Comparison of ENCODE assay signal across 24 cellular contexts in the genomic region with DNA sequence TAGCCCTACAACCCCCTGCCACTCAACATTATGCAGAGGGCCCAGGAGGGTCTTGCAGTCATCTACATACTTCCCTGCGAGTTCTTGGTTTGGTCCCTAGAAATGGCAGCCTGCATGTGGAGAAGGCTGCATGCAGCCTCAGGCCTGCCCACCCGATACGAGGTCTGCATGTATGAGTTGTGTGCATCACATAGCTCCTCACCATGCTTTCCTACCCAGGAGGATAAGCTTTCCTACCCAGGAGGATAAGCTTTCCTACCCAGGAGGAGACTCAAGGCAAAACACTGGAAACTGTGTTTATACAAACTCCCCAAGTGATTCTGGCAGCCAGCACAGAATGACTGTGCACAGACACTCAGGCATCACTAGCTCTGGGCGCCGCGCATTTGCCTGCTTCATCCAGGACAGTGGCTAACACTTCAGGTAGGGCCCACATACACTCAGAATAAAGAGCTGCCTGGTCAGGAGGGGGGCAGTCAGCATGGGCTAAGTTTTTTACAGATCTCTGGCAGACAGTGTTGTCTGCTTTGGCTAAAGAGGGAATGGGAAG.
DNase-seq lines count a peak whose midpoint lies in the region; ATAC-seq and TF ChIP-seq lines count a peak whose summit lies in the region.
"Had no signal": no experiment of that assay in that cellular context is flagged by ENCODE, and none has a peak within 500 bp of the region (broad histone marks: within the 10 kb centered on the region; RNA-seq: fewer than 3 reads in every experiment).

No MANE protein-coding gene starts in this region.

- no peak for TF ChIP-seq CTCF in chondrocyte (IDR thresholded peaks at IDR 0.05)
- no peak for TF ChIP-seq CTCF in mucosa of descending colon (IDR thresholded peaks at IDR 0.05)
- no peak for TF ChIP-seq CTCF in tibial artery (IDR thresholded peaks at IDR 0.05)

- DNase-seq in MG63 (peak; percentile 59), chondrocyte (ENCODE audit: low spot score) (no peak), mucosa of descending colon (peak in 1 of 3 donors; percentile 34), tibial artery (no peak), NCI-H1092 (lab: John Stamatoyannopoulos, UW) (no peak), DMS114 treated with DMSO at 0.1 percent for 48 hours (lab: John Stamatoyannopoulos, UW; ENCODE audit: unreplicated experiment) (no peak)
- DNase-seq: activated CD4-positive, alpha-beta T cell treated with anti-CD3 and anti-CD28 coated beads for 4 hours; activated gamma-delta T cell treated with Interleukin-2 at 50 U/mL for 16 hours; activated naive CD8-positive, alpha-beta T cell treated with anti-CD3 and anti-CD28 coated beads, Interleukin-2, amount 50 U/mL, for 24 hours; activated T-cell treated with anti-CD3 and anti-CD28 coated beads, Interleukin-2, amount 50 U/mL, for 24 hours; CD4-positive, alpha-beta memory T cell; MV-4-11; NCI-H187; NCI-H526 treated with DMSO at 0.1 percent for 48 hours; nucleus accumbens; retina; stimulated activated CD4-positive, alpha-beta T cell treated with anti-CD3 and anti-CD28 coated beads, Interleukin-2, amount 100 ng/mL, for 24 hours; T-helper 17 cell had no signal

- no peaks in the 10 kb centered on the region for H3K9me3 Mint-ChIP-seq in chondrocyte (ENCODE audit: low read depth)
- H3K9me3 Mint-ChIP-seq: activated naive CD8-positive, alpha-beta T cell treated with anti-CD3 and anti-CD28 coated beads, Interleukin-2, amount 50 U/mL, for 24 hours; activated T-cell treated with anti-CD3 and anti-CD28 coated beads, Interleukin-2, amount 50 U/mL, for 24 hours had no signal

- H3K4me1 ChIP-seq in mucosa of descending colon (ENCODE audit: low read depth) = no peaks in the 10 kb centered on the region
- H3K4me1 ChIP-seq in tibial artery = peaks cover 0 to 35% (median 21%) of the 10 kb centered on the region in 4 donors

- H3K27me3 ChIP-seq in MG63 = no peaks in the 10 kb centered on the region
- H3K27me3 ChIP-seq in tibial artery = no peaks in the 10 kb centered on the region
- H3K27me3 ChIP-seq: SJSA1 had no signal

- H3K9me3 ChIP-seq in MG63 (peaks cover 2% of the 10 kb centered on the region; the same call in 1 of the 2 replicates), mucosa of descending colon (no peaks in the 10 kb centered on the region), tibial artery (no peaks in the 10 kb centered on the region)

- H3K36me3 ChIP-seq in MG63 (peaks cover 2% of the 10 kb centered on the region; the same call in 1 of the 2 replicates), mucosa of descending colon (ENCODE audit: low read depth) (no peaks in the 10 kb centered on the region), tibial artery (no peaks in the 10 kb centered on the region)
- H3K36me3 ChIP-seq: SJSA1 had no signal

- intact Hi-C loops in mucosa of descending colon (cut with DNase I, micrococcal nuclease) (no loop called here), tibial artery (cut with DNase I; ENCODE audit: low total_unique reads) (no loop called here)

- no peaks in the 10 kb centered on the region for H3K36me3 Mint-ChIP-seq in chondrocyte (ENCODE audit: low read depth)
- H3K36me3 Mint-ChIP-seq: CD4-positive, alpha-beta memory T cell had no signal

- H3K4me3 Mint-ChIP-seq in chondrocyte (ENCODE audit: unreplicated experiment) = no peak overlapping the region
- H3K4me3 Mint-ChIP-seq: activated naive CD8-positive, alpha-beta T cell treated with anti-CD3 and anti-CD28 coated beads, Interleukin-2, amount 50 U/mL, for 24 hours; activated T-cell treated with anti-CD3 and anti-CD28 coated beads, Interleukin-2, amount 50 U/mL, for 24 hours; CD4-positive, alpha-beta memory T cell; GM23338; T-helper 17 cell had no signal

- no peak overlapping the region for H3K4me3 ChIP-seq in MG63
- H3K4me3 ChIP-seq in mucosa of descending colon = no peak overlapping the region
- H3K4me3 ChIP-seq in tibial artery = no peak overlapping the region
- H3K4me3 ChIP-seq: coronary artery, GM23338, SJSA1, smooth muscle cell had no signal

- peak; percentile 15 for ATAC-seq in mucosa of descending colon
- no peak for ATAC-seq in HG02938 (IDR thresholded peaks at IDR 0.05; ENCODE audit: unreplicated experiment)
- ATAC-seq: activated naive CD8-positive, alpha-beta T cell treated with anti-CD3 and anti-CD28 coated beads, Interleukin-2, amount 50 U/mL, for 24 hours; GM23338; T-helper 17 cell had no signal

- H3K4me1 Mint-ChIP-seq in chondrocyte (ENCODE audit: low read depth) = peaks cover 21% of the 10 kb centered on the region
- H3K4me1 Mint-ChIP-seq: activated naive CD8-positive, alpha-beta T cell treated with anti-CD3 and anti-CD28 coated beads, Interleukin-2, amount 50 U/mL, for 24 hours; T-helper 17 cell had no signal

- H3K27ac Mint-ChIP-seq in chondrocyte (ENCODE audit: unreplicated experiment) = peak overlapping the region; percentile 72
- H3K27ac Mint-ChIP-seq: activated naive CD8-positive, alpha-beta T cell treated with anti-CD3 and anti-CD28 coated beads, Interleukin-2, amount 50 U/mL, for 24 hours; activated T-cell treated with anti-CD3 and anti-CD28 coated beads, Interleukin-2, amount 50 U/mL, for 24 hours; CD4-positive, alpha-beta memory T cell; GM23338; T-helper 17 cell had no signal

- H3K27ac ChIP-seq in tibial artery = peak overlapping the region; percentile 50 to 57
- H3K27ac ChIP-seq: coronary artery, KMS-11, SJSA1 had no signal

- H3K27me3 Mint-ChIP-seq in chondrocyte (ENCODE audit: low read depth) = no peaks in the 10 kb centered on the region
